In the genomic region with DNA sequence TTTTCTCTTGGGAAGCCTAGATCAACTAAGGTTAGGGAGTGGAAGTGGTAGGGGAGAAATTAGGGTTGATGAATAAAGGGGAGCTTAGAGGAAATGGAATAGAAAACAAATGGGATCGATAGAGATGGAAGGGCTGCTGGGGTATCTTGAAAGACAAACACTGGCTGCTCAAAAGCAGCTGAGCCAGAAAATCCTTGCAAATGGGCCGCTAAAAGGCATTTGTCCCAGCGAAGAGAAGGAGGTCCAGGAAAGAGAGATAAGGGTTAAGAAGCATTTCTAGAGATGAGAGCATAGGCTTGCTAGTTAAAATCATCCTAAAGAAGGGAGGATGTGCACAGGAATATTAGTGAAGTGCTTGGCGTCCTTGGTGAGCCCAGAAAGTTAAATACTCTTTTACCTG, we compare ENCODE assay signal across 15 cellular contexts.
DNase-seq lines count a peak whose midpoint lies in the region; ATAC-seq and TF ChIP-seq lines count a peak whose summit lies in the region.
"Had no signal": no experiment of that assay in that cellular context is flagged by ENCODE, and none has a peak within 500 bp of the region (broad histone marks: within the 10 kb centered on the region; RNA-seq: fewer than 3 reads in every experiment).

No MANE protein-coding gene starts in this region.

- H3K36me3 Mint-ChIP-seq in GM23338 (ENCODE audit: low read depth) = no peaks in the 10 kb centered on the region

- no peaks in the 10 kb centered on the region for H3K9me2 ChIP-seq in GM23338 (ENCODE audit: insufficient read depth)

- no peak overlapping the region for H4K91ac ChIP-seq in mesenchymal stem cell (ENCODE audit: low read length)

- H3K27me3 ChIP-seq in GM23338 (ENCODE audit: insufficient read depth) (no peaks in the 10 kb centered on the region), adipocyte (replicated peaks; ENCODE audit: control insufficient read depth, insufficient read depth, low read length) (no peaks in the 10 kb centered on the region), mesenchymal stem cell (ENCODE audit: control insufficient read depth in 1 of 2, insufficient read depth in 1 of 2, low read length in 2 of 2) (no peaks in the 10 kb centered on the region), smooth muscle cell (ENCODE audit: low read depth) (no peaks in the 10 kb centered on the region)

- peaks cover 3% of the 10 kb centered on the region for H3K27me3 Mint-ChIP-seq in GM23338 (ENCODE audit: insufficient read depth, low read depth, poor library complexity)

- no peak overlapping the region for H2AK5ac ChIP-seq in mesenchymal stem cell (ENCODE audit: low read length, severe bottlenecking)

- H3K4me1 Mint-ChIP-seq in GM23338 = peaks cover 11% of the 10 kb centered on the region; the same call in 2 of the 3 replicates

- H3K27ac Mint-ChIP-seq in GM23338 = no peak overlapping the region

- no peak overlapping the region for H3K14ac ChIP-seq in mesenchymal stem cell (ENCODE audit: low read length in 2 of 2)

- H3K18ac ChIP-seq in mesenchymal stem cell (ENCODE audit: low read depth in 1 of 2, low read length in 2 of 2) = no peak overlapping the region

- H3K4me1 ChIP-seq in GM23338 (ENCODE audit: insufficient read depth) (peaks cover 4% of the 10 kb centered on the region; the same call in 1 of the 2 replicates), adipocyte (ENCODE audit: control insufficient read depth, insufficient read depth, low read length) (peaks cover 41% of the 10 kb centered on the region), mesenchymal stem cell (ENCODE audit: control insufficient read depth, insufficient read depth, low read depth, low read length) (no peaks in the 10 kb centered on the region), smooth muscle cell (ENCODE audit: low read depth) (peaks cover 30% of the 10 kb centered on the region)

- H3K4me2 ChIP-seq in GM23338 (no peak overlapping the region), mesenchymal stem cell (ENCODE audit: low read length, poor library complexity, severe bottlenecking) (no peak overlapping the region), smooth muscle cell (no peak overlapping the region)

- H3K9me3 ChIP-seq in adipocyte (ENCODE audit: control insufficient read depth, low read length) (no peaks in the 10 kb centered on the region), mesenchymal stem cell (ENCODE audit: control insufficient read depth, low read length) (no peaks in the 10 kb centered on the region), smooth muscle cell (replicated peaks; ENCODE audit: low read depth) (no peaks in the 10 kb centered on the region)

- H3K9ac ChIP-seq in adipocyte (ENCODE audit: low read length) = peak overlapping the region; percentile 27
- H3K9ac ChIP-seq in mesenchymal stem cell (ENCODE audit: low read length) = peak overlapping the region; percentile 70
- H3K9ac ChIP-seq in smooth muscle cell (ENCODE audit: low read depth) = no peak overlapping the region

- H3K4me3 Mint-ChIP-seq in GM23338 = no peak overlapping the region

- H2BK12ac ChIP-seq in mesenchymal stem cell (ENCODE audit: low read length in 2 of 2) = no peak overlapping the region

- peak overlapping the region; percentile 60; the same call in 1 of the 2 replicates for H2AFZ ChIP-seq in GM23338
- H2AFZ ChIP-seq in mesenchymal stem cell (ENCODE audit: low read depth, low read length) = no peak overlapping the region
- H2AFZ ChIP-seq in smooth muscle cell (ENCODE audit: low read depth) = peak overlapping the region; percentile 33

- no peak overlapping the region for H3K27ac ChIP-seq in GM23338 (ENCODE audit: low read depth)
- no peak overlapping the region for H3K27ac ChIP-seq in mesenchymal stem cell (ENCODE audit: low read length, poor library complexity, severe bottlenecking)
- H3K27ac ChIP-seq in smooth muscle cell (ENCODE audit: low read depth) = no peak overlapping the region
- H3K27ac ChIP-seq: C4-2B had no signal

- no peak overlapping the region for H2BK15ac ChIP-seq in mesenchymal stem cell (ENCODE audit: low read depth, poor library complexity, severe bottlenecking)

- no peaks in the 10 kb centered on the region for H3K36me3 ChIP-seq in GM23338 (ENCODE audit: insufficient read depth)
- no peaks in the 10 kb centered on the region for H3K36me3 ChIP-seq in adipocyte (ENCODE audit: control insufficient read depth, insufficient read depth, low read length, severe bottlenecking)
- no peaks in the 10 kb centered on the region for H3K36me3 ChIP-seq in mesenchymal stem cell (ENCODE audit: control insufficient read depth in 1 of 2, insufficient read depth in 2 of 2, low read depth in 1 of 2, low read length in 2 of 2)
- H3K36me3 ChIP-seq in smooth muscle cell (ENCODE audit: low read depth) = no peaks in the 10 kb centered on the region

- H3K4me3 ChIP-seq in GM23338 (no peak overlapping the region), adipocyte (ENCODE audit: low read length) (no peak overlapping the region), mesenchymal stem cell (ENCODE audit: insufficient read depth in 1 of 2, low read depth in 1 of 2, low read length in 2 of 2) (no peak overlapping the region), smooth muscle cell (no peak overlapping the region)

- H3K79me2 ChIP-seq in GM23338 (replicated peaks; ENCODE audit: insufficient read depth) (no peaks in the 10 kb centered on the region), smooth muscle cell (ENCODE audit: low read depth) (no peaks in the 10 kb centered on the region)

- H3K9me3 Mint-ChIP-seq in GM23338 = no peaks in the 10 kb centered on the region; the same call in 2 of the 3 replicates

- TF ChIP-seq CTCF in GM23338 (conservative IDR thresholded peaks at IDR 0.05; ENCODE audit: low read depth in 2 of 2) (no peak), smooth muscle cell (IDR thresholded peaks at IDR 0.05; ENCODE audit: borderline replicate concordance, insufficient read depth, poor library complexity, severe bottlenecking) (no peak)

- no peaks in the 10 kb centered on the region for H3F3A ChIP-seq in GM23338 (replicated peaks; ENCODE audit: low read depth)
- peaks cover 11% of the 10 kb centered on the region for H3F3A ChIP-seq in smooth muscle cell (ENCODE audit: low read depth)

- WGBS in mesenchymal stem cell = 48% methylated on average over 3 of the region's 4 CpGs
- 65% methylated on average over 4 of the region's 4 CpGs for WGBS in smooth muscle cell (ENCODE audit: low lambda C conversion rate)

- H4K20me1 ChIP-seq in GM23338 (replicated peaks; ENCODE audit: insufficient read depth) (no peaks in the 10 kb centered on the region), smooth muscle cell (ENCODE audit: low read depth) (no peaks in the 10 kb centered on the region)

- no peak overlapping the region for H2BK120ac ChIP-seq in mesenchymal stem cell (ENCODE audit: low read depth, low read length)

- H3K79me1 ChIP-seq in mesenchymal stem cell (replicated peaks; ENCODE audit: low read length, poor library complexity, severe bottlenecking) = no peaks in the 10 kb centered on the region

- no peak overlapping the region for H2BK5ac ChIP-seq in mesenchymal stem cell (ENCODE audit: low read depth, low read length, poor library complexity, severe bottlenecking)

- no peak overlapping the region for H3K4ac ChIP-seq in mesenchymal stem cell (ENCODE audit: low read depth in 1 of 2, low read length in 2 of 2)

- ATAC-seq in GM23338 (no peak), HG02938 (IDR thresholded peaks at IDR 0.05; ENCODE audit: unreplicated experiment) (no peak)

- H4K8ac ChIP-seq in mesenchymal stem cell (ENCODE audit: low read length) = no peak overlapping the region

- no peak overlapping the region for H3K23ac ChIP-seq in mesenchymal stem cell (ENCODE audit: low read length in 2 of 2)

- DNase-seq in GM23338 (ENCODE audit: low spot score) = no peak
- DNase-seq in adipocyte (ENCODE audit: low read depth) = no peak
- no peak for DNase-seq in mesenchymal stem cell
- no peak for DNase-seq in smooth muscle cell (lab: John Stamatoyannopoulos, UW; ENCODE audit: unreplicated experiment)
- DNase-seq in NAMALWA (ENCODE audit: low spot score) = no peak
- DNase-seq in NCI-H2107 treated with DMSO at 0.1 percent for 48 hours (lab: John Stamatoyannopoulos, UW; ENCODE audit: unreplicated experiment) = no peak
- DNase-seq: DMS 273 treated with DMSO at 0.1 percent for 48 hours, GF-D8, HCEC 1CT, KG1, NCI-H1436, NCI-H2029 treated with DMSO at 0.1 percent for 48 hours, NCI-H82 had no signal

TF ChIP-seq in GM23338, 12 proteins besides CTCF, POLR2A, EP300 and RAD21:
- TF ChIP-seq CREB1 (CRISPR knock-in tag; IDR thresholded peaks at IDR 0.05; ENCODE audit: low read depth) = no peak
